ENCODE assay signal across 9 cellular contexts in the genomic region with DNA sequence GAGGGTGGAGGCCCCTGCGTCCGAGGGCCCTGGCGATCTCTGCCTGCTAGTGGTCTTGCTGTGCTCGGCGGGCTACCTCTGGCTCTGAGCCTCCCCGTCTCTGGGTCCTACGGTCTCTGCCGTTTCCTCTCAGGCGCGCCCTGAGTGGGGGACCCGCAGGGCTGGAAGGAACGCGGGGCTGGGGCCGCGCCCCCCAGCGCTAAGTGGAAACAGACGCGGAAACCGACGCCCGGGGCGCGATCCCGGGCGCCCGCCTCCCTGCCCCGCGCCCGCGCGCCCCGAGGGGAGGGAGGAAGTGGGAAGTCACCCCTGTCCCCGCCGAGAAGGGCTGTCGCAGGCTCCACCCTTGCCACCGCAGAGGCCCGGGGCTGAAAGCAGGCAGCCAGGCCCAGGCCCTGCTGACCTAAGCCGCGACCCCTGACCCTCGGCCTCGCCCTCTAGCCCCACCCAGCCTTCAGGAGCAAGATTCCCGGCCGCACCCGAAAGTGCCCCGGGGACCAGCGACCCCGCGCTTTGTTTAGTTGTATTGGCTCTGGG. TPM values are rescaled to one million over a fixed set of nuclear protein-coding genes. Genes with fewer than 3 reads are reported as not detected.
DNase-seq lines count a peak whose midpoint lies in the region; ATAC-seq, FAIRE-seq and TF ChIP-seq lines count a peak whose summit lies in the region.
"Had no signal": no experiment of that assay in that cellular context is flagged by ENCODE, and none has a peak within 500 bp of the region (broad histone marks: within the 10 kb centered on the region; RNA-seq: fewer than 3 reads in every experiment).

No MANE protein-coding gene starts in this region.

- no peak for DNase-seq in GM19239 (ENCODE audit: insufficient read length, low spot score)
- peak; percentile 17 to 85 (median 72) for DNase-seq in T-helper 2 cell
- peak; percentile 66 for DNase-seq in effector CD4-positive, alpha-beta T cell
- DNase-seq in osteoblast (ENCODE audit: insufficient read length, low spot score, missing footprints) = no peak
- no peak for DNase-seq in SK-N-DZ (ENCODE audit: low spot score)
- DNase-seq in AG08395 (ENCODE audit: low spot score) = no peak
- DNase-seq in cerebellum (ENCODE audit: low spot score) = no peak

- H4K20me1 ChIP-seq in osteoblast (ENCODE audit: insufficient read depth, low read length) = peaks cover 2% of the 10 kb centered on the region

- H3K4me2 ChIP-seq in osteoblast (ENCODE audit: insufficient read depth, low read length) = peak overlapping the region; percentile 28

- H3K27ac ChIP-seq in osteoblast (ENCODE audit: low read depth, low read length) = no peak overlapping the region
- H3K27ac ChIP-seq: SJSA1 had no signal

- H3K4me1 ChIP-seq in osteoblast (ENCODE audit: insufficient read depth, low read length) = peaks cover 4% of the 10 kb centered on the region

- no peaks in the 10 kb centered on the region for H3K36me3 ChIP-seq in osteoblast (ENCODE audit: insufficient read depth, low read length)

- H3K4me3 ChIP-seq in osteoblast (ENCODE audit: insufficient read depth, low read length) = peak overlapping the region; percentile 33
- H3K4me3 ChIP-seq: SJSA1 had no signal

- H3K79me2 ChIP-seq in osteoblast (ENCODE audit: insufficient read depth, low read length) = no peaks in the 10 kb centered on the region

- no peak for ATAC-seq in HG03175 (IDR thresholded peaks at IDR 0.05; ENCODE audit: unreplicated experiment)

- H2AFZ ChIP-seq in osteoblast (ENCODE audit: low read length) = no peak overlapping the region

- TF ChIP-seq CTCF in osteoblast (IDR thresholded peaks at IDR 0.05; ENCODE audit: extremely low read depth, low read depth, low read length) = no peak

- FAIRE-seq in GM19239 (lab: Jason Lieb, UNC) = peak; percentile 61

- no peaks in the 10 kb centered on the region for H3K9me3 ChIP-seq in osteoblast (ENCODE audit: low read depth, low read length)
- H3K9me3 ChIP-seq: SJSA1 had no signal

- peaks cover 22% of the 10 kb centered on the region for H3K27me3 ChIP-seq in osteoblast (ENCODE audit: insufficient read depth, low read length)

RNA-seq across cellular contexts. Expression of a gene that starts 0.8 kb away (rescaled TPM):
- 5.0 and 8.7 TPM in 2 replicates for total RNA-seq in osteoblast
- polyA plus RNA-seq in SK-N-DZ (2014; cell fraction: cytosol; rRNA removed) = 3.4 and 16.0 TPM in 2 replicates
- polyA plus RNA-seq in SK-N-DZ (2014; cell fraction: nucleus; rRNA removed) = 12.6 and 15.0 TPM in 2 replicates
- total RNA-seq in cerebellum = 0.73 TPM

RNA-seq across cellular contexts. Expression of a gene that starts 3.5 kb away (rescaled TPM):
- total RNA-seq in osteoblast (3.2 and 5.1 TPM in 2 replicates), cerebellum (6.8 TPM)
- 20.8 and 25.6 TPM in 2 replicates for polyA plus RNA-seq in SK-N-DZ (2014; cell fraction: cytosol; rRNA removed)
- polyA plus RNA-seq in SK-N-DZ (2014; cell fraction: nucleus; rRNA removed) = 52.0 and 85.2 TPM in 2 replicates

RNA-seq across cellular contexts. Expression of a gene that starts 12.9 kb away (rescaled TPM):
- total RNA-seq in osteoblast = 31.5 and 43.8 TPM in 2 replicates
- 71.3 and 72.7 TPM in 2 replicates for polyA plus RNA-seq in SK-N-DZ (2014; cell fraction: cytosol; rRNA removed)
- 64.4 and 76.4 TPM in 2 replicates for polyA plus RNA-seq in SK-N-DZ (2014; cell fraction: nucleus; rRNA removed)
- total RNA-seq in cerebellum = 49.7 TPM

RNA-seq across cellular contexts. Expression of a gene that starts 38.9 kb away (rescaled TPM):
- total RNA-seq in osteoblast (1.8 and 2.7 TPM in 2 replicates), cerebellum (12.5 TPM)
- 1.8 and 3.6 TPM in 2 replicates for polyA plus RNA-seq in SK-N-DZ (2014; cell fraction: cytosol; rRNA removed)
- polyA plus RNA-seq in SK-N-DZ (2014; cell fraction: nucleus; rRNA removed) = 2.1 and 3.1 TPM in 2 replicates

Comparison
In these comparisons a context has a peak if more than half of its experiments do, and no peak if none do; other contexts are left out.
1. DNase-seq: peak in T-helper 2 cell (5 of 5) and effector CD4-positive, alpha-beta T cell (single experiment); none in GM19239 (single experiment), osteoblast (single experiment), SK-N-DZ (single experiment), AG08395 (single experiment) and cerebellum (single experiment).